Comparison of ENCODE assay signal across 10 cellular contexts in genomic region chr13:50357586-50358118, GRCh38.
A peak's percentile ranks its signal among the peaks of the same experiment; 100 is the strongest.
DNase-seq lines count a peak whose midpoint lies in the region; ATAC-seq, FAIRE-seq and TF ChIP-seq lines count a peak whose summit lies in the region.
"Had no signal": no experiment of that assay in that cellular context is flagged by ENCODE, and none has a peak within 500 bp of the region (broad histone marks: within the 10 kb centered on the region; RNA-seq: fewer than 3 reads in every experiment).

No MANE protein-coding gene starts in this region.

- H3K27ac Mint-ChIP-seq in brain, result peak overlapping the region; percentile 84 to 98 (median 95)

- no peaks in the 10 kb centered on the region for H3K27me3 ChIP-seq in left lung
- H3K27me3 ChIP-seq: BLaER1 treated with 17β-estradiol and CSF1 and Interleukin-3, amounts not matched to agents 10 nM and 100 nM had no signal

- TF ChIP-seq CTCF in brain (conservative IDR thresholded peaks at IDR 0.05), result no peak
- no peak for TF ChIP-seq CTCF in left lung (IDR thresholded peaks at IDR 0.05)

- no peaks in the 10 kb centered on the region for H3K9me3 ChIP-seq in left lung
- H3K9me3 ChIP-seq: BLaER1 treated with 17β-estradiol and CSF1 and Interleukin-3, amounts not matched to agents 10 nM and 100 nM had no signal

- peaks cover 0 to 4% (median 0%) of the 10 kb centered on the region in 5 experiments for H3K9me3 Mint-ChIP-seq in brain

- no peaks in the 10 kb centered on the region for H3K36me3 Mint-ChIP-seq in brain

- no peak for FAIRE-seq in urothelium cell line (lab: Jason Lieb, UNC)

- DNase-seq in SIG-M5 treated with dmso at 0.1 percent for 504 hours (lab: John Stamatoyannopoulos, UW; ENCODE audit: unreplicated experiment), result peak; percentile 56
- no peak for DNase-seq in SIG-M5 (lab: John Stamatoyannopoulos, UW)
- DNase-seq in left lung, result no peak
- peak; percentile 62 for DNase-seq in urothelium cell line (ENCODE audit: low spot score)
- DNase-seq in LoVo (ENCODE audit: low spot score), result no peak
- DNase-seq in NCI-H1436 (lab: John Stamatoyannopoulos, UW), result no peak

- H3K4me1 ChIP-seq in left lung, result peaks cover 14 to 34% of the 10 kb centered on the region in 2 donors

- H3K27ac ChIP-seq in left lung, result peak overlapping the region; percentile 13 to 49
- H3K27ac ChIP-seq: BLaER1 treated with 17β-estradiol and CSF1 and Interleukin-3, amounts not matched to agents 10 nM and 100 nM; HL-60 had no signal

- ATAC-seq in left lung (peak; percentile 80), HG02610 (IDR thresholded peaks at IDR 0.05; ENCODE audit: unreplicated experiment) (no peak)

- intact Hi-C loops in left lung (cut with DNase I), result no loop called here

- H3K4me3 Mint-ChIP-seq in brain, result peak overlapping the region in 4 of 5 experiments; percentile 15 to 78 (median 50)

- H3K4me3 ChIP-seq in left lung, result no peak overlapping the region
- H3K4me3 ChIP-seq: BLaER1 treated with 17β-estradiol and CSF1 and Interleukin-3, amounts not matched to agents 10 nM and 100 nM had no signal

- peaks cover 3% of the 10 kb centered on the region for H3K27me3 Mint-ChIP-seq in brain

- H3K36me3 ChIP-seq in left lung, result no peaks in the 10 kb centered on the region
- H3K36me3 ChIP-seq: BLaER1 treated with 17β-estradiol and CSF1 and Interleukin-3, amounts not matched to agents 10 nM and 100 nM had no signal

- H3K4me1 Mint-ChIP-seq in brain, result peaks cover 59% of the 10 kb centered on the region

Comparison
In these comparisons a context has a peak if more than half of its experiments do, and no peak if none do; other contexts are left out.
1. DNase-seq: peak in SIG-M5 treated with dmso at 0.1 percent for 504 hours (single experiment) and urothelium cell line (single experiment); none in SIG-M5 (single experiment), left lung (0 of 2), LoVo (single experiment) and NCI-H1436 (single experiment).